19 cellular contexts compared by ENCODE assay signal in genomic region chr5:44372028-44372427, GRCh38. TPM values are rescaled to one million over a fixed set of nuclear protein-coding genes. Genes with fewer than 3 reads are reported as not detected.
A peak's percentile ranks its signal among the peaks of the same experiment; 100 is the strongest.
DNase-seq lines count a peak whose midpoint lies in the region; ATAC-seq, FAIRE-seq and TF ChIP-seq lines count a peak whose summit lies in the region.
"Had no signal": no experiment of that assay in that cellular context is flagged by ENCODE, and none has a peak within 500 bp of the region (broad histone marks: within the 10 kb centered on the region; RNA-seq: fewer than 3 reads in every experiment).

No MANE protein-coding gene starts in this region.

- TF ChIP-seq CTCF in AG10803 (conservative IDR thresholded peaks at IDR 0.05; ENCODE audit: low read length), result no peak
- no peak for TF ChIP-seq CTCF in PC-9 (conservative IDR thresholded peaks at IDR 0.05)

- H3K9me2 ChIP-seq in PC-9 (ENCODE audit: insufficient read depth), result no peaks in the 10 kb centered on the region

- peak overlapping the region; percentile 19; the same call in 1 of the 2 replicates for H2AFZ ChIP-seq in PC-9

- CTCF ChIA-PET in PC-9 (lab: Charles Lee), result no interaction called here

- no TSS peak for BruUV-seq in PC-9 (replicated peaks; lab: Mats Ljungman, UMichigan)

- POLR2A ChIA-PET in PC-9 (lab: Charles Lee; ENCODE audit: unreplicated experiment), result no interaction called here

- no peaks in the 10 kb centered on the region for H3K27me3 ChIP-seq in PC-9 (ENCODE audit: insufficient read depth, low read depth)
- H3K27me3 ChIP-seq: BLaER1 had no signal

- no peak overlapping the region for H3K4me2 ChIP-seq in PC-9
- H3K4me2 ChIP-seq: BLaER1 had no signal

- peak; percentile 48 for FAIRE-seq in urothelium cell line (lab: Jason Lieb, UNC)
- FAIRE-seq: GM12892, GM18507, H1 had no signal

- intact Hi-C loops in PC-9 (cut with micrococcal nuclease; ENCODE audit: unreplicated experiment), result no loop called here

- DNase-seq in AG10803 (ENCODE audit: low read depth), result peak; percentile 10
- no peak for DNase-seq in PC-9
- peak; percentile 30 for DNase-seq in myocyte (ENCODE audit: low read depth)
- no peak for DNase-seq in urothelium cell line (ENCODE audit: low spot score)
- DNase-seq in SIG-M5 (lab: John Stamatoyannopoulos, UW), result no peak
- no peak for DNase-seq in SW480 (ENCODE audit: low spot score)
- DNase-seq: CD4-positive, alpha-beta memory T cell; DMS153; DMS79; GDM1; H9 had no signal

- H3K4me1 ChIP-seq in PC-9 (replicated peaks; ENCODE audit: insufficient read depth), result no peaks in the 10 kb centered on the region
- H3K4me1 ChIP-seq: BLaER1 had no signal

- no peaks in the 10 kb centered on the region for H3F3A ChIP-seq in PC-9 (ENCODE audit: insufficient read depth, low read depth)

- H3K27ac ChIP-seq in PC-9, result no peak overlapping the region
- H3K27ac ChIP-seq: BLaER1 had no signal

- H3K9me3 ChIP-seq in PC-9 (ENCODE audit: insufficient read depth, low read depth), result no peaks in the 10 kb centered on the region
- H3K9me3 ChIP-seq: BLaER1 had no signal

- no peaks in the 10 kb centered on the region for H3K36me3 ChIP-seq in PC-9 (ENCODE audit: low read depth)
- H3K36me3 ChIP-seq: BLaER1 had no signal

- H3K4me3 ChIP-seq in AG10803 (ENCODE audit: low read length) (no peak overlapping the region), PC-9 (no peak overlapping the region)
- H3K4me3 ChIP-seq: BLaER1 had no signal

- no peak for ATAC-seq in GM21515 (IDR thresholded peaks at IDR 0.05; ENCODE audit: unreplicated experiment)

- H4K20me1 ChIP-seq in PC-9 (ENCODE audit: insufficient read depth), result no peaks in the 10 kb centered on the region
- H4K20me1 ChIP-seq: BLaER1 had no signal

- no peaks in the 10 kb centered on the region for H3K79me2 ChIP-seq in PC-9 (ENCODE audit: low read depth)

RNA-seq across cellular contexts. Expression of gene FGF10, which starts 17.2 kb away (rescaled TPM):
- total RNA-seq in PC-9 (2021) (not detected in 2 replicates), myocyte (0.57 and 1.6 TPM in 2 replicates)
- 4.1 TPM for polyA plus RNA-seq in myocyte (2012)
- total RNA-seq: CD4-positive, alpha-beta memory T cell; Daoy; H9; HT-29 had no signal
- polyA plus RNA-seq: CD14-positive monocyte; CD4-positive, alpha-beta memory T cell had no signal

Comparison
In these comparisons a context has a peak if more than half of its experiments do, and no peak if none do; other contexts are left out.
1. DNase-seq: peak in AG10803 (single experiment) and myocyte (single experiment); none in PC-9 (0 of 2), urothelium cell line (single experiment), SIG-M5 (single experiment) and SW480 (single experiment).